ENCODE assay signal across 24 cellular contexts in the genomic region with DNA sequence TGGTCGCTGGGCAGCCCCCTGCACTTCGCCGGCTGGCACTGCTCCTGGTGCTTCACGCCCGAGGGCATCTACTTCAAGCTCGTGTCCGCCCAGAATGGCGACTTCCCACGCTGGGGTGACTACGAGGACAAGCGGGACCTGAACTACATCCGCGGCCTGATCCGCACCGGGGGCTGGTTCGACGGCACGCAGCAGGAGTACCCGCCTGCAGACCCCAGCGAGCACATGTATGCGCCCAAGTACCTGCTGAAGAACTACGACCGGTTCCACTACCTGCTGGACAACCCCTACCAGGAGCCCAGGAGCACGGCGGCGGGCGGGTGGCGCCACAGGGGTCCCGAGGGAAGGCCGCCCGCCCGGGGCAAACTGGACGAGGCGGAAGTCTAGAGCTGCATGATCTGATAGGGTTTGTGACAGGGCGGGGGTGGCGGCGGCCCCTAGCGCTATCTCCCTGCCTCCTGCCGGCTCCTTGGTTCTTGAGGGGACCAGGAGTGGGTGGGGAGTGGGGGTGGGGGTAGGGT. TPM values are rescaled to one million over a fixed set of nuclear protein-coding genes. Genes with fewer than 3 reads are reported as not detected.
"Had no signal": no experiment of that assay in that cellular context is flagged by ENCODE, and none has a peak within 500 bp of the region (broad histone marks: within the 10 kb centered on the region; RNA-seq: fewer than 3 reads in every experiment).

No MANE protein-coding gene starts in this region.

- FAIRE-seq: islet of Langerhans, pancreas had no signal

- H3K4me1 ChIP-seq: pancreas, tibial artery had no signal

- H3K27ac ChIP-seq: esophagus squamous epithelium, heart right ventricle, pancreas, right atrium auricular region, suprapubic skin, tibial artery, VCaP had no signal

- H3K9me3 ChIP-seq: esophagus squamous epithelium, heart right ventricle, pancreas, right atrium auricular region, spleen, suprapubic skin, tibial artery had no signal

- H3K36me3 ChIP-seq: esophagus squamous epithelium, pancreas, right atrium auricular region, suprapubic skin, tibial artery had no signal

- H3K4me3 ChIP-seq: esophagus squamous epithelium, heart right ventricle, pancreas, right atrium auricular region, spleen, suprapubic skin, tibial artery had no signal

- H3K27me3 ChIP-seq: heart right ventricle, pancreas, right atrium auricular region, spleen, suprapubic skin had no signal

- DNase-seq: activated CD4-positive, alpha-beta T cell treated with anti-CD3 and anti-CD28 coated beads for 4 hours; activated CD4-positive, alpha-beta T cell treated with anti-CD3 and anti-CD28 coated beads, Interleukin-2, amount 50 U/mL, for 4 hours; activated CD8-positive, alpha-beta memory T cell treated with anti-CD3 and anti-CD28 coated beads for 24 hours; activated effector memory CD4-positive, alpha-beta T cell treated with Interleukin-2 at 50 U/mL for 16 hours; activated naive CD4-positive, alpha-beta T cell treated with Interleukin-2 at 50 U/mL for 16 hours; caudate nucleus; cortex of kidney; esophagus squamous epithelium; foreskin melanocyte; heart right ventricle; left cardiac atrium; mammary epithelial cell; naive B cell; nephron progenitor cell; pancreas; spleen; stimulated activated naive CD4-positive, alpha-beta T cell; T-helper 2 cell; tibial artery had no signal

RNA-seq across cellular contexts. Expression of a gene that starts 31.8 kb away (rescaled TPM):
- total RNA-seq: pulmonary artery endothelial cell had no signal
- polyA plus RNA-seq: mammary epithelial cell had no signal
